In the genomic region with DNA sequence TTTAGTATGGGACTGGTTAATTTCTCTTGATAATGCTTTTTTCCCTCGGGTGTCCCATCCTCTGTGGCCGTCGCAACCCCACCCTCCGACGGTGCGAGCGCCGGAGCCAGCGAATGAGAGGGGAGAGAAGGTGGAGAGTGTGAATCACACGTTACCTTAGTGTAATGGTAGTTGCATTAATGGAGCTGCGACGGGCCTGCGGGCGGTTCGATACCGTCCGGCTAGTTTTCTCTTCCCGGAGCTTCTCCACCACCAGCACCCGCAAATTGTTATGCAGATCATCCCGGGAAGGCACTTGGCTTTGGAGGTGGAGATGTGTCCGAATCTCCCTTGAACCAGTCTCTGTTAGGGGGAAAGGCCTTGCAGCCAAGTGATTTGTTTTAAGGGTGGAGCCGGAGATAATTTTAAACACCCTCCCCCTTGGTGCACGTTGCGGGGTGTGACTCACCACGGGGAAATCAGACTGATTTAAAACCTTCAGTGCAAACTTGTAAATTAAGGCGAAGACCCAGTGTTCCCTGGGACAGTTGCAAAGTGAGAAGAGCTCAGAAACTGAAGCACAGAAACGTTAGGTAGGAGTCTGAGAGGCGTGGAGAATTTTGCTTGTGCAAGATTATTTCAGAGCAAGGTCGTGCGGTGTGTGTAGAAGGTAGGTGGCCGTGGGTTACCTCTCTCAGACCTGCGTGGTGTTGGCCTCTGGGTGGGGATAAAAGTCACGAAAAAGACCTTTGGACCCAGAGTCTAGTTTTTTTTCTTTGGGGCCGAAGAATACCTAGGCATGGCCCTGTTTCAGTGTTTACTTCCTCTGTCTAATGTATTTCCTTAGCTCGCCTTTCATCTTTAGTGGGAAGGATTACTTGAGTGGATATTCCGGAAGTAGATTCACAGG, we compare ENCODE assay signal across 8 cellular contexts. TPM values are rescaled to one million over a fixed set of nuclear protein-coding genes. Genes with fewer than 3 reads are reported as not detected.
DNase-seq lines count a peak whose midpoint lies in the region; ATAC-seq and TF ChIP-seq lines count a peak whose summit lies in the region.

No MANE protein-coding gene starts in this region.

- ATAC-seq in GM19351 (IDR thresholded peaks at IDR 0.05; ENCODE audit: unreplicated experiment): peak; percentile 34
- peak; percentile 36 for ATAC-seq in HG03460 (IDR thresholded peaks at IDR 0.05; ENCODE audit: unreplicated experiment)
- peak; percentile 39 for ATAC-seq in Right ventricle myocardium inferior
- peak; percentile 45 for ATAC-seq in upper lobe of right lung

- DNase-seq in SIG-M5 treated with dmso at 0.1 percent for 504 hours (lab: John Stamatoyannopoulos, UW; ENCODE audit: unreplicated experiment) (peak; percentile 81), Right ventricle myocardium inferior (ENCODE audit: missing footprints) (peak; percentile 78), pons (ENCODE audit: low spot score) (peak; percentile 35), upper lobe of right lung (peak; percentile 82)
- DNase-seq in activated naive CD4-positive, alpha-beta T cell (lab: John Stamatoyannopoulos, UW): peak; percentile 40 to 65 (median 58)

- H3K36me3 ChIP-seq in upper lobe of right lung: no peaks in the 10 kb centered on the region

- H3K27ac ChIP-seq in C4-2B: peak overlapping the region; percentile 90
- peak overlapping the region; percentile 97 for H3K27ac ChIP-seq in upper lobe of right lung

- no peaks in the 10 kb centered on the region for H3K9me3 ChIP-seq in upper lobe of right lung

- no peaks in the 10 kb centered on the region for H3K27me3 ChIP-seq in upper lobe of right lung

- H3K4me1 ChIP-seq in upper lobe of right lung: peaks cover 37% of the 10 kb centered on the region

- TF ChIP-seq CTCF in C4-2B (conservative IDR thresholded peaks at IDR 0.05) (no peak), upper lobe of right lung (IDR thresholded peaks at IDR 0.05) (no peak)

- peak overlapping the region; percentile 91 for H3K4me3 ChIP-seq in upper lobe of right lung

- intact Hi-C loops in Right ventricle myocardium inferior (cut with DNase I) (loop anchor here (1.0 to 2.0 kb wide), 2 partner anchors 70 to 157 kb away; no protein-coding TSS in a partner anchor), upper lobe of right lung (cut with DNase I) (loop anchor here (10.0 kb wide), 1 partner anchor 69 kb away; no protein-coding TSS in a partner anchor)

RNA-seq across cellular contexts. Expression of a gene that starts 1.3 kb away (rescaled TPM):
- total RNA-seq in Right ventricle myocardium inferior: 73.3 TPM
- 103 TPM for total RNA-seq in upper lobe of right lung

RNA-seq across cellular contexts. Expression of a gene that starts 43.9 kb away (rescaled TPM):
- total RNA-seq in Right ventricle myocardium inferior (0.78 TPM), upper lobe of right lung (2.3 TPM)

Comparison
In these comparisons a context has a peak if more than half of its experiments do, and no peak if none do; other contexts are left out.
1. Peak in every context shown above with its lines: DNase-seq, ATAC-seq, H3K4me3 ChIP-seq and H3K27ac ChIP-seq.